ENCODE assay signal across 10 cellular contexts in genomic region chr4:112119358-112119783, GRCh38.
DNase-seq lines count a peak whose midpoint lies in the region; ATAC-seq lines count a peak whose summit lies in the region.
"Had no signal": no experiment of that assay in that cellular context is flagged by ENCODE, and none has a peak within 500 bp of the region (broad histone marks: within the 10 kb centered on the region; RNA-seq: fewer than 3 reads in every experiment).

No MANE protein-coding gene starts in this region.

- peaks cover 5% of the 10 kb centered on the region for H3K4me1 Mint-ChIP-seq in central memory CD8-positive, alpha-beta T cell

- peaks cover 12% of the 10 kb centered on the region for H3K27me3 Mint-ChIP-seq in central memory CD8-positive, alpha-beta T cell

- no peaks in the 10 kb centered on the region for H3K36me3 Mint-ChIP-seq in central memory CD8-positive, alpha-beta T cell (ENCODE audit: insufficient read depth)

- peak; percentile 88 for ATAC-seq in GM18868 (IDR thresholded peaks at IDR 0.05; ENCODE audit: unreplicated experiment)
- peak; percentile 92 for ATAC-seq in GM21529 (IDR thresholded peaks at IDR 0.05; ENCODE audit: unreplicated experiment)
- peak; percentile 97 for ATAC-seq in HG03442 (IDR thresholded peaks at IDR 0.05; ENCODE audit: unreplicated experiment)
- ATAC-seq in central memory CD8-positive, alpha-beta T cell (replicated peaks; ENCODE audit: extremely low read depth, poor library complexity, severe bottlenecking) = no peak
- no peak for ATAC-seq in HG03025 (IDR thresholded peaks at IDR 0.05; ENCODE audit: low FRiP score, unreplicated experiment)

- H3K27ac Mint-ChIP-seq in central memory CD8-positive, alpha-beta T cell (ENCODE audit: low read depth) = peak overlapping the region; percentile 59

- no peak overlapping the region for H3K27ac ChIP-seq in substantia nigra (ENCODE audit: low read depth, low read length, poor library complexity, severe bottlenecking)

- no peaks in the 10 kb centered on the region for H3K9me3 Mint-ChIP-seq in central memory CD8-positive, alpha-beta T cell

- DNase-seq in central memory CD8-positive, alpha-beta T cell (ENCODE audit: low spot score in 2 of 2) = no peak
- DNase-seq in GDM1 (lab: John Stamatoyannopoulos, UW) (no peak), substantia nigra (lab: John Stamatoyannopoulos, UW) (no peak), NCI-H1048 (lab: John Stamatoyannopoulos, UW) (no peak)
- DNase-seq: activated effector memory CD4-positive, alpha-beta T cell treated with anti-CD3 and anti-CD28 coated beads, Interleukin-2, amount 50 U/mL, for 16 hours; RPMI8226 had no signal

- no peak overlapping the region for H3K4me3 Mint-ChIP-seq in central memory CD8-positive, alpha-beta T cell

Comparison
In these comparisons a context has a peak if more than half of its experiments do, and no peak if none do; other contexts are left out.
1. ATAC-seq: peak in GM18868 (single experiment), GM21529 (single experiment) and HG03442 (single experiment); none in central memory CD8-positive, alpha-beta T cell (single experiment) and HG03025 (single experiment).